In the genomic region with DNA sequence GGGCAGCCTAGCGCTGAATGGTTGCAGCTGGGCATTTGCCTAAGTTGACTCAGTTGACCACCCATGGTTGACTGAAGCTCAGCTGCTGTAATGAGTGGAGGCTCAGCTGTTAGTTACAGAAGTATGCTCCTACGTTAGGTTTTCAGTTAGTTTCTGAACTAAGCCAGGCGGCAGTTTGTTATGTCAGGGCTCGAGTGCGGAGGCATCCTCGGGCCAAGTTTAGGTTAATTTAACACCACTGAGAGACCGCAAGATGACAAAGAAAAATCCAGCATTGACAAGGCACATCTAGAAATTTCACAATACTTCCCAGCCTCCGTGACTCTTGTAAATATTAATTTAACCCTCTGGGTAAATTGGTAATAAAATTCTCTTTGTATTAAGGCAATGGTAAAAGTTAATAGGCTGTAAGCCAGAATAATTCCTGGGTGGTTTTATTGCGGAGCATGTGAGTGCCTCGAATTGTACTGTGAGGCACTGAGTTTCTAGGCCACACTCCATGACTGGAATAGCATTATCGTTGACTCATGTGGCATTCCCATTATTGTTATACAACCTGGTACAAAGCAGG, we compare ENCODE assay signal across 14 cellular contexts. TPM values are rescaled to one million over a fixed set of nuclear protein-coding genes. Genes with fewer than 3 reads are reported as not detected.
A peak's percentile ranks its signal among the peaks of the same experiment; 100 is the strongest.
DNase-seq lines count a peak whose midpoint lies in the region; ATAC-seq and TF ChIP-seq lines count a peak whose summit lies in the region.
"Had no signal": no experiment of that assay in that cellular context is flagged by ENCODE, and none has a peak within 500 bp of the region (broad histone marks: within the 10 kb centered on the region; RNA-seq: fewer than 3 reads in every experiment).

No MANE protein-coding gene starts in this region.

- peak overlapping the region; percentile 13 for H2AFZ ChIP-seq in IMR-90 (replicated peaks; ENCODE audit: low read length, poor library complexity)

- no CpG with 5 or more reads among the region's 11 CpGs for WGBS in IMR-90 (ENCODE audit: extremely low coverage in 2 of 2, insufficient read length in 1 of 2), 2 experiments

- H2BK20ac ChIP-seq in IMR-90 (ENCODE audit: low read depth, low read length): no peak overlapping the region

- dilution Hi-C loops in IMR-90 (cut with HindIII; ENCODE audit: low sequenced_read_pairs, unreplicated experiment): no loop called here

- H3K56ac ChIP-seq in IMR-90 (ENCODE audit: extremely low read depth, insufficient read depth, low read length): no peak overlapping the region

- POLR2A ChIA-PET in IMR-90 (lab: Charles Lee; ENCODE audit: unreplicated experiment): no interaction called here

- no peak overlapping the region for H4K8ac ChIP-seq in IMR-90 (ENCODE audit: low read depth in 2 of 2, low read length in 2 of 2)

- H2BK5ac ChIP-seq in IMR-90 (ENCODE audit: low read depth, low read length, poor library complexity, severe bottlenecking): no peak overlapping the region

- H3K4me3 ChIP-seq in IMR-90 (ENCODE audit: insufficient read depth, low read depth, low read length): no peak overlapping the region
- H3K4me3 ChIP-seq: skin epidermis had no signal

- H3K4me2 ChIP-seq in IMR-90 (ENCODE audit: low read depth, low read length): no peak overlapping the region

- H3K27me3 ChIP-seq in IMR-90 (ENCODE audit: control insufficient read depth, insufficient read depth, low read length): peaks cover 25% of the 10 kb centered on the region; the same call in 1 of the 2 replicates

- in situ Hi-C loops in IMR-90 (cut with MboI; ENCODE audit: low sequenced_read_pairs): no loop called here

- H2BK120ac ChIP-seq in IMR-90 (ENCODE audit: low read depth, low read length): no peak overlapping the region

- no peak overlapping the region for H3K18ac ChIP-seq in IMR-90 (ENCODE audit: low read depth, low read length)

- no peak for TF ChIP-seq CTCF in IMR-90 (conservative IDR thresholded peaks at IDR 0.05; ENCODE audit: low read depth, low read length)
- no peak for TF ChIP-seq CTCF in GM20000 (IDR thresholded peaks at IDR 0.05; ENCODE audit: extremely low read depth, missing control alignments)

- no peak overlapping the region for H3K9ac ChIP-seq in IMR-90 (ENCODE audit: low read depth, low read length)

- no peaks in the 10 kb centered on the region for H3K9me1 ChIP-seq in IMR-90 (ENCODE audit: insufficient read depth, low read length)

- TF ChIP-seq RAD21 in IMR-90 (IDR thresholded peaks at IDR 0.05; ENCODE audit: low read length): no peak

- H3K4me1 ChIP-seq in IMR-90 (ENCODE audit: control insufficient read depth, insufficient read depth, low read length): no peaks in the 10 kb centered on the region

- H2BK15ac ChIP-seq in IMR-90 (ENCODE audit: low read depth, low read length): no peak overlapping the region

- ATAC-seq in GM19043 (IDR thresholded peaks at IDR 0.05; ENCODE audit: low read depth, unreplicated experiment): peak; percentile 81
- ATAC-seq in HG02852 (IDR thresholded peaks at IDR 0.05; ENCODE audit: unreplicated experiment): peak; percentile 70
- peak; percentile 67 for ATAC-seq in IMR-90 (ENCODE audit: low read depth)
- ATAC-seq: stimulated activated naive CD8-positive, alpha-beta T cell treated with anti-CD3 and anti-CD28 coated beads, Interleukin-15, Interleukin-2, amounts not matched to agents 100 U/mL and 50 U/mL, for 24 hours had no signal

- DNase-seq in IMR-90 (peak; percentile 67), myocyte (ENCODE audit: low read depth) (peak; percentile 68), DMS153 treated with DMSO at 0.1 percent for 48 hours (lab: John Stamatoyannopoulos, UW; ENCODE audit: unreplicated experiment) (no peak), T-helper 9 cell (no peak), GM20000 (ENCODE audit: low spot score) (no peak), putamen (ENCODE audit: low spot score) (no peak)
- DNase-seq: activated CD4-positive, alpha-beta memory T cell treated with anti-CD3 and anti-CD28 coated beads, Interleukin-2, amount 10 ng/mL, durations not matched to agents 7 days and 5 days; anterior cingulate cortex; NCI-H1417 treated with DMSO at 0.1 percent for 48 hours; SHP77 treated with DMSO at 0.1 percent for 48 hours; stimulated activated naive CD8-positive, alpha-beta T cell treated with anti-CD3 and anti-CD28 coated beads, Interleukin-15, Interleukin-2, amounts not matched to agents 100 U/mL and 50 U/mL, for 24 hours had no signal

- intact Hi-C loops in IMR-90 (cut with micrococcal nuclease): no loop called here

- H3K23ac ChIP-seq in IMR-90 (ENCODE audit: low read depth, low read length): no peak overlapping the region

- no peak overlapping the region for H3K14ac ChIP-seq in IMR-90 (replicated peaks; ENCODE audit: low read depth, low read length)

- no TSS peak for BruUV-seq in IMR-90 (replicated peaks; lab: Mats Ljungman, UMichigan)

- no peak overlapping the region for H2AK9ac ChIP-seq in IMR-90 (replicated peaks; ENCODE audit: low read depth, low read length, poor library complexity)

- H3K79me1 ChIP-seq in IMR-90 (ENCODE audit: low read depth in 1 of 2, low read length in 2 of 2): no peaks in the 10 kb centered on the region

- H3K4ac ChIP-seq in IMR-90 (ENCODE audit: low read depth, low read length): no peak overlapping the region

- H2AK5ac ChIP-seq in IMR-90 (ENCODE audit: low read depth, low read length): no peak overlapping the region

- H4K20me1 ChIP-seq in IMR-90 (ENCODE audit: insufficient read depth, low read length): no peaks in the 10 kb centered on the region

- H3K9me3 ChIP-seq in IMR-90 (ENCODE audit: control insufficient read depth, insufficient read depth, low read length): no peaks in the 10 kb centered on the region

- no peak overlapping the region for H4K5ac ChIP-seq in IMR-90 (ENCODE audit: low read depth, low read length)

- CTCF ChIA-PET in IMR-90 (lab: Yijun Ruan, JAX): no interaction called here

- no peak overlapping the region for H4K91ac ChIP-seq in IMR-90 (ENCODE audit: insufficient read depth, low read depth, low read length)

- no peak overlapping the region for H3K27ac ChIP-seq in IMR-90 (ENCODE audit: insufficient read depth, low read length)
- H3K27ac ChIP-seq: skin epidermis had no signal

- H3K36me3 ChIP-seq in IMR-90 (ENCODE audit: control insufficient read depth, insufficient read depth, low read length): no peaks in the 10 kb centered on the region

- no peak for TF ChIP-seq POLR2A in IMR-90 (IDR thresholded peaks at IDR 0.05; ENCODE audit: low read depth, low read length)

TF ChIP-seq in IMR-90, 13 proteins besides CTCF, POLR2A, EP300 and RAD21:
- TF ChIP-seq CEBPB (IDR thresholded peaks at IDR 0.05; ENCODE audit: low read depth, low read length) (peak; percentile 75), MXI1 (IDR thresholded peaks at IDR 0.05; ENCODE audit: borderline replicate concordance, low read depth, low read length) (no peak)

RNA-seq across cellular contexts. Expression of a gene that starts 33.1 kb away (rescaled TPM):
- 16.4 and 16.8 TPM in 2 replicates for total RNA-seq in IMR-90 (2012; rRNA removed)
- polyA plus RNA-seq in IMR-90 (2012; rRNA removed): 9.0 and 11.0 TPM in 2 replicates
- 3.4 and 4.4 TPM in 2 replicates for polyA plus RNA-seq in IMR-90 (2012; cell fraction: cytosol; rRNA removed)
- 4.5 and 6.9 TPM in 2 replicates for polyA plus RNA-seq in IMR-90 (2012; cell fraction: nucleus; rRNA removed; ENCODE audit: low replicate concordance)
- 15.2 and 20.1 TPM in 2 replicates for total RNA-seq in myocyte
- polyA plus RNA-seq in myocyte (2012): 7.6 TPM

Comparison
In these comparisons a context has a peak if more than half of its experiments do, and no peak if none do; other contexts are left out.
1. DNase-seq: peak in IMR-90 (single experiment) and myocyte (single experiment); none in DMS153 treated with DMSO at 0.1 percent for 48 hours (single experiment), T-helper 9 cell (single experiment), GM20000 (single experiment) and putamen (single experiment).
2. Peak in every context shown above with its lines, with median percentiles within 50 percentile points of each other: ATAC-seq.